ENCODE assay signal across 25 cellular contexts in the genomic region with DNA sequence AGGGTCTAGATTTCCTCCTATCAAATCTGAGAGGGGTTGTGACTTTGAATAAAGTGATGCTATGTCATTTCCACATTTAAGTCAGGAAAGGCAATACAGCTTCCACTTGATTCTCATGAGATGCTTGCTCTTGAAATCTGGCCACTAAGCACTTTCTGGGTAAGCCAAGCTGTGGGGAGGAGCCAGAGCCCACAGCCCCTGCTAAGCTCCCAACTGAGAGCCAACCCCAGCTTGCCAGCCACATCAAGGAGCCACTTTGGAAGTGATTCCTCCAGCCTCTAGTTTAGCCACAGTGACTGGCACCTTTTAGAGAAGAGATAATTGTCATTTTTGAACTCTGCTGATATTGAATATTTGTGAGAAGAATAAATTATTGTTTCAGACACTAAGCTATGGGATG.
"Had no signal": no experiment of that assay in that cellular context is flagged by ENCODE, and none has a peak within 500 bp of the region (broad histone marks: within the 10 kb centered on the region; RNA-seq: fewer than 3 reads in every experiment).

No MANE protein-coding gene starts in this region.

- H3K27me3 Mint-ChIP-seq: memory B cell; natural killer cell treated with Interleukin-12 subunit alpha and Interleukin-12 subunit beta and Interleukin-15 and Interleukin-18, amount 100 ng/mL, for 72 hours; stimulated activated naive B cell treated with anti-CD40 and anti-IgM and Interleukin-4, amounts not matched to agents 10 μg/mL and 1 μg/mL and 100 μg/mL, for 72 hours; type B pancreatic cell had no signal

- DNase-seq: colonic mucosa; dermis blood vessel endothelial cell; foreskin melanocyte; heart left ventricle; hippocampal formation; left lung; lower lobe of right lung; midbrain; nucleus accumbens; ovary; sigmoid colon; stimulated activated CD4-positive, alpha-beta T cell treated with anti-CD3 and anti-CD28 coated beads, Interleukin-2, amount 100 ng/mL, for 24 hours; stimulated activated CD4-positive, alpha-beta T cell treated with anti-CD3 and anti-CD28 coated beads, Interleukin-4, amount 100 ng/mL, for 4 hours; stimulated activated naive B cell treated with anti-CD40 and anti-IgM and Interleukin-4, amounts not matched to agents 10 μg/mL and 1 μg/mL and 100 μg/mL, for 72 hours; stomach; substantia nigra had no signal

- H3K27me3 ChIP-seq: colonic mucosa, heart left ventricle, left lung, neural progenitor cell, ovary, right atrium auricular region, sigmoid colon, stomach had no signal

- H3K36me3 Mint-ChIP-seq: memory B cell; neural progenitor cell; stimulated activated naive B cell treated with anti-CD40 and anti-IgM and Interleukin-4, amounts not matched to agents 10 μg/mL and 1 μg/mL and 100 μg/mL, for 72 hours; type B pancreatic cell had no signal

- H3K4me1 ChIP-seq: colonic mucosa, heart left ventricle, left lung, lower lobe of right lung, neural progenitor cell, right atrium auricular region, sigmoid colon, stomach had no signal

- H3K36me3 ChIP-seq: colonic mucosa, heart left ventricle, left lung, lower lobe of right lung, neural progenitor cell, ovary, right atrium auricular region, sigmoid colon, stomach, thoracic aorta had no signal

- H3K27ac ChIP-seq: colonic mucosa, heart left ventricle, left lung, lower lobe of right lung, neural progenitor cell, ovary, right atrium auricular region, sigmoid colon, skin epidermis, stomach, thoracic aorta had no signal

- H3K4me3 Mint-ChIP-seq: memory B cell; natural killer cell treated with Interleukin-12 subunit alpha and Interleukin-12 subunit beta and Interleukin-15 and Interleukin-18, amount 100 ng/mL, for 72 hours; neural progenitor cell; stimulated activated naive B cell treated with anti-CD40 and anti-IgM and Interleukin-4, amounts not matched to agents 10 μg/mL and 1 μg/mL and 100 μg/mL, for 72 hours; type B pancreatic cell had no signal

- FAIRE-seq: keratinocyte, urothelium cell line had no signal

- H3K4me3 ChIP-seq: colonic mucosa, heart left ventricle, left lung, lower lobe of right lung, neural progenitor cell, ovary, right atrium auricular region, sigmoid colon, skin epidermis, stomach, thoracic aorta had no signal

- H3K9me3 Mint-ChIP-seq: neural progenitor cell had no signal

- H3K9me3 ChIP-seq: colonic mucosa, left lung, lower lobe of right lung, ovary, right atrium auricular region, sigmoid colon, stomach, thoracic aorta had no signal

- H3K27ac Mint-ChIP-seq: memory B cell; natural killer cell treated with Interleukin-12 subunit alpha and Interleukin-12 subunit beta and Interleukin-15 and Interleukin-18, amount 100 ng/mL, for 72 hours; neural progenitor cell; stimulated activated naive B cell treated with anti-CD40 and anti-IgM and Interleukin-4, amounts not matched to agents 10 μg/mL and 1 μg/mL and 100 μg/mL, for 72 hours; type B pancreatic cell had no signal

- H3K4me2 ChIP-seq: neural progenitor cell had no signal

- H3K4me1 Mint-ChIP-seq: memory B cell; neural progenitor cell; stimulated activated naive B cell treated with anti-CD40 and anti-IgM and Interleukin-4, amounts not matched to agents 10 μg/mL and 1 μg/mL and 100 μg/mL, for 72 hours had no signal

- H2AFZ ChIP-seq: neural progenitor cell had no signal

- H3K9ac ChIP-seq: neural progenitor cell had no signal
